In genomic region chr3:153130312-153130977, GRCh38 we compare ENCODE assay signal across 8 cellular contexts. TPM values are rescaled to one million over a fixed set of nuclear protein-coding genes. Genes with fewer than 3 reads are reported as not detected.
DNase-seq lines count a peak whose midpoint lies in the region; ATAC-seq and TF ChIP-seq lines count a peak whose summit lies in the region.

No MANE protein-coding gene starts in this region.

- no peaks in the 10 kb centered on the region for H3K27me3 Mint-ChIP-seq in chondrocyte (ENCODE audit: low read depth)
- H3K27me3 Mint-ChIP-seq in natural killer cell (ENCODE audit: low read depth in 2 of 2): peaks cover 4 to 14% of the 10 kb centered on the region in 2 donors

- no peak for TF ChIP-seq POLR2A in vagina (IDR thresholded peaks at IDR 0.05)

- H3K9me3 Mint-ChIP-seq in chondrocyte (ENCODE audit: low read depth) (peaks cover under 1% of the 10 kb centered on the region), natural killer cell (no peaks in the 10 kb centered on the region)

- no peaks in the 10 kb centered on the region for H3K9me3 ChIP-seq in vagina

- DNase-seq in AG09309 (ENCODE audit: low read depth) (peak; percentile 44), chondrocyte (ENCODE audit: low spot score) (no peak), hypothalamus (lab: John Stamatoyannopoulos, UW) (no peak), vagina (ENCODE audit: extremely low spot score in 2 of 2) (no peak), natural killer cell (no peak)
- no peak for DNase-seq in activated naive CD4-positive, alpha-beta T cell treated with anti-CD3 and anti-CD28 coated beads, Interleukin-2, amount 50 U/mL, for 16 hours

- H3K4me1 Mint-ChIP-seq in chondrocyte (ENCODE audit: low read depth) (peaks cover 13% of the 10 kb centered on the region), natural killer cell (no peaks in the 10 kb centered on the region)

- H3K36me3 Mint-ChIP-seq in chondrocyte (ENCODE audit: low read depth): no peaks in the 10 kb centered on the region
- no peaks in the 10 kb centered on the region for H3K36me3 Mint-ChIP-seq in natural killer cell

- no peaks in the 10 kb centered on the region for H3K27me3 ChIP-seq in vagina

- H3K27ac Mint-ChIP-seq in chondrocyte (ENCODE audit: unreplicated experiment): peak overlapping the region; percentile 83
- H3K27ac Mint-ChIP-seq in natural killer cell: no peak overlapping the region

- no peak for TF ChIP-seq CTCF in AG09309 (IDR thresholded peaks at IDR 0.05; ENCODE audit: control insufficient read depth, insufficient read depth, low read depth, low read length, missing control alignments)
- TF ChIP-seq CTCF in chondrocyte (IDR thresholded peaks at IDR 0.05): no peak
- TF ChIP-seq CTCF in vagina (IDR thresholded peaks at IDR 0.05): no peak
- no peak for TF ChIP-seq CTCF in natural killer cell (IDR thresholded peaks at IDR 0.05)

- ATAC-seq in GM21360 (IDR thresholded peaks at IDR 0.05; ENCODE audit: unreplicated experiment) (peak; percentile 97), HG03460 (IDR thresholded peaks at IDR 0.05; ENCODE audit: unreplicated experiment) (peak; percentile 93), natural killer cell (no peak)

- H3K27ac ChIP-seq in vagina: no peak overlapping the region

- no peaks in the 10 kb centered on the region for H3K36me3 ChIP-seq in vagina

- intact Hi-C loops in vagina (cut with DNase I): no loop called here
- intact Hi-C loops in natural killer cell (cut with micrococcal nuclease): no loop called here

- H3K4me3 Mint-ChIP-seq in chondrocyte (ENCODE audit: unreplicated experiment): no peak overlapping the region
- no peak overlapping the region for H3K4me3 Mint-ChIP-seq in natural killer cell

- no peaks in the 10 kb centered on the region for H3K4me1 ChIP-seq in vagina

- no peak overlapping the region for H3K4me3 ChIP-seq in AG09309 (ENCODE audit: control insufficient read depth, low read depth, low read length)
- H3K4me3 ChIP-seq in vagina: no peak overlapping the region

RNA-seq across cellular contexts. Expression of gene RAP2B, which starts 31.6 kb away (rescaled TPM):
- total RNA-seq in chondrocyte (10.6 to 12.3 TPM (median 11.0 TPM) in 3 replicates), vagina (16.0 TPM), natural killer cell (10 to 100 TPM; 34.8 to 41.7 (median 38.1) TPM)

Comparison
In these comparisons a context has a peak if more than half of its experiments do, and no peak if none do; other contexts are left out.
1. ATAC-seq: peak in GM21360 (single experiment) and HG03460 (single experiment); none in natural killer cell (0 of 3).